In the genomic region with DNA sequence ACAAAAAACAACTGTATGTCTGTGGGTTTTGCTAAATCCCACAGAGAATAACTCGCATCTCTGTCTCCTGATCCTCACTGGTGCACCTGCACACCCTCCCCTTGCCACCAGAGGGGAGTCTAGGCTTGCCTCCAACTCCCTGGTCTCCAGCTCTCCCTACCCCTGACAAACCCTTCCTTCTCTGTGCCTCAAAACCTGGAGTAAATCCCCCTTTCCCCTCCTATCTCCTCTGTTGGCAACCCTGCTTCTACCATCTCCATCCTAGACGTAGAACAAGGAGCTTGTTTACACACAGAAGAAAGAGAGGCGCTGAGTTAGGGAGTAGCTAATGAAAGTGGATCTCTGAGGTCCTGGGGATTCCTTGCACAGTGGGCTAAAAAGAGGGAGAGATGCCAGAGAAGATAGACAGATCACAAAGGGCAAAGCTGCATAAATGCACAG, we compare ENCODE assay signal across 1 cellular context.
TF ChIP-seq lines count a peak whose summit lies in the region.

No MANE protein-coding gene starts in this region.

TF ChIP-seq in GM12878, 131 proteins besides CTCF, POLR2A, EP300 and RAD21:
- TF ChIP-seq, protein P1, sequence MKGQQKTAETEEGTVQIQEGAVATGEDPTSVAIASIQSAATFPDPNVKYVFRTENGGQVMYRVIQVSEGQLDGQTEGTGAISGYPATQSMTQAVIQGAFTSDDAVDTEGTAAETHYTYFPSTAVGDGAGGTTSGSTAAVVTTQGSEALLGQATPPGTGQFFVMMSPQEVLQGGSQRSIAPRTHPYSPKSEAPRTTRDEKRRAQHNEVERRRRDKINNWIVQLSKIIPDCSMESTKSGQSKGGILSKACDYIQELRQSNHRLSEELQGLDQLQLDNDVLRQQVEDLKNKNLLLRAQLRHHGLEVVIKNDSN (IDR thresholded peaks at IDR 0.05; ENCODE audit: borderline replicate concordance, extremely low read length, insufficient read depth, low read depth, low read length) = no peak
- TF ChIP-seq, protein P2, sequence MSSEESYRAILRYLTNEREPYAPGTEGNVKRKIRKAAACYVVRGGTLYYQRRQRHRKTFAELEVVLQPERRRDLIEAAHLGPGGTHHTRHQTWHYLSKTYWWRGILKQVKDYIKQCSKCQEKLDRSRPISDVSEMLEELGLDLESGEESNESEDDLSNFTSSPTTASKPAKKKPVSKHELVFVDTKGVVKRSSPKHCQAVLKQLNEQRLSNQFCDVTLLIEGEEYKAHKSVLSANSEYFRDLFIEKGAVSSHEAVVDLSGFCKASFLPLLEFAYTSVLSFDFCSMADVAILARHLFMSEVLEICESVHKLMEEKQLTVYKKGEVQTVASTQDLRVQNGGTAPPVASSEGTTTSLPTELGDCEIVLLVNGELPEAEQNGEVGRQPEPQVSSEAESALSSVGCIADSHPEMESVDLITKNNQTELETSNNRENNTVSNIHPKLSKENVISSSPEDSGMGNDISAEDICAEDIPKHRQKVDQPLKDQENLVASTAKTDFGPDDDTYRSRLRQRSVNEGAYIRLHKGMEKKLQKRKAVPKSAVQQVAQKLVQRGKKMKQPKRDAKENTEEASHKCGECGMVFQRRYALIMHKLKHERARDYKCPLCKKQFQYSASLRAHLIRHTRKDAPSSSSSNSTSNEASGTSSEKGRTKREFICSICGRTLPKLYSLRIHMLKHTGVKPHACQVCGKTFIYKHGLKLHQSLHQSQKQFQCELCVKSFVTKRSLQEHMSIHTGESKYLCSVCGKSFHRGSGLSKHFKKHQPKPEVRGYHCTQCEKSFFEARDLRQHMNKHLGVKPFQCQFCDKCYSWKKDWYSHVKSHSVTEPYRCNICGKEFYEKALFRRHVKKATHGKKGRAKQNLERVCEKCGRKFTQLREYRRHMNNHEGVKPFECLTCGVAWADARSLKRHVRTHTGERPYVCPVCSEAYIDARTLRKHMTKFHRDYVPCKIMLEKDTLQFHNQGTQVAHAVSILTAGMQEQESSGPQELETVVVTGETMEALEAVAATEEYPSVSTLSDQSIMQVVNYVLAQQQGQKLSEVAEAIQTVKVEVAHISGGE (CRISPR knock-in tag; IDR thresholded peaks at IDR 0.05) = no peak
- TF ChIP-seq HDGF (IDR thresholded peaks at IDR 0.05) (peak; percentile 81; the same call in 1 of the 2 replicates), BHLHE40 (IDR thresholded peaks at IDR 0.05; ENCODE audit: borderline replicate concordance in 1 of 2, low read depth in 2 of 2, low read length in 1 of 2) (no peak), ESRRA (IDR thresholded peaks at IDR 0.05; ENCODE audit: low read length) (no peak), RAD51 (IDR thresholded peaks at IDR 0.05) (no peak), HDAC2 (IDR thresholded peaks at IDR 0.05) (no peak), IKZF1 (conservative IDR thresholded peaks at IDR 0.05) (peak; percentile 32; the same call in 1 of the 2 replicates), ASH2L (IDR thresholded peaks at IDR 0.05; ENCODE audit: borderline replicate concordance, low read depth) (no peak), TCF12 (IDR thresholded peaks at IDR 0.05; ENCODE audit: low read depth, low read length) (0 out of 2 replicates have a peak, but pooled peaks have one; percentile 33), CHD1 (IDR thresholded peaks at IDR 0.05; ENCODE audit: low read depth, low read length) (no peak), SMC3 (IDR thresholded peaks at IDR 0.05; ENCODE audit: borderline replicate concordance, low read length) (peak; percentile 93), CREM (IDR thresholded peaks at IDR 0.05; ENCODE audit: low read depth) (no peak), BRCA1 (IDR thresholded peaks at IDR 0.05; ENCODE audit: low read depth, low read length) (no peak), GATAD2B (conservative IDR thresholded peaks at IDR 0.05; ENCODE audit: low read depth) (no peak), KLF5 (IDR thresholded peaks at IDR 0.05; ENCODE audit: partially characterized antibody) (no peak), NBN (IDR thresholded peaks at IDR 0.05) (peak; percentile 84), PML (IDR thresholded peaks at IDR 0.05; ENCODE audit: low read length) (no peak), EED (IDR thresholded peaks at IDR 0.05; ENCODE audit: low read depth) (no peak), YY1 (IDR thresholded peaks at IDR 0.05; ENCODE audit: low read depth, low read length) (0 out of 2 replicates have a peak, but pooled peaks have one; percentile 29), RUNX3 (IDR thresholded peaks at IDR 0.05; ENCODE audit: low read length) (0 out of 2 replicates have a peak, but pooled peaks have one; percentile 7), STAT1 (conservative IDR thresholded peaks at IDR 0.05) (no peak), ATF7 (IDR thresholded peaks at IDR 0.05; ENCODE audit: low read depth) (0 out of 2 replicates have a peak, but pooled peaks have one; percentile 14)
- TF ChIP-seq, protein P3, sequence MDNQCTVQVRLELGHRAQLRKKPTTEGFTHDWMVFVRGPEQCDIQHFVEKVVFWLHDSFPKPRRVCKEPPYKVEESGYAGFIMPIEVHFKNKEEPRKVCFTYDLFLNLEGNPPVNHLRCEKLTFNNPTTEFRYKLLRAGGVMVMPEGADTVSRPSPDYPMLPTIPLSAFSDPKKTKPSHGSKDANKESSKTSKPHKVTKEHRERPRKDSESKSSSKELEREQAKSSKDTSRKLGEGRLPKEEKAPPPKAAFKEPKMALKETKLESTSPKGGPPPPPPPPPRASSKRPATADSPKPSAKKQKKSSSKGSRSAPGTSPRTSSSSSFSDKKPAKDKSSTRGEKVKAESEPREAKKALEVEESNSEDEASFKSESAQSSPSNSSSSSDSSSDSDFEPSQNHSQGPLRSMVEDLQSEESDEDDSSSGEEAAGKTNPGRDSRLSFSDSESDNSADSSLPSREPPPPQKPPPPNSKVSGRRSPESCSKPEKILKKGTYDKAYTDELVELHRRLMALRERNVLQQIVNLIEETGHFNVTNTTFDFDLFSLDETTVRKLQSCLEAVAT (IDR thresholded peaks at IDR 0.05) = 0 out of 2 replicates have a peak, but pooled peaks have one; percentile 50
- TF ChIP-seq, protein P4, sequence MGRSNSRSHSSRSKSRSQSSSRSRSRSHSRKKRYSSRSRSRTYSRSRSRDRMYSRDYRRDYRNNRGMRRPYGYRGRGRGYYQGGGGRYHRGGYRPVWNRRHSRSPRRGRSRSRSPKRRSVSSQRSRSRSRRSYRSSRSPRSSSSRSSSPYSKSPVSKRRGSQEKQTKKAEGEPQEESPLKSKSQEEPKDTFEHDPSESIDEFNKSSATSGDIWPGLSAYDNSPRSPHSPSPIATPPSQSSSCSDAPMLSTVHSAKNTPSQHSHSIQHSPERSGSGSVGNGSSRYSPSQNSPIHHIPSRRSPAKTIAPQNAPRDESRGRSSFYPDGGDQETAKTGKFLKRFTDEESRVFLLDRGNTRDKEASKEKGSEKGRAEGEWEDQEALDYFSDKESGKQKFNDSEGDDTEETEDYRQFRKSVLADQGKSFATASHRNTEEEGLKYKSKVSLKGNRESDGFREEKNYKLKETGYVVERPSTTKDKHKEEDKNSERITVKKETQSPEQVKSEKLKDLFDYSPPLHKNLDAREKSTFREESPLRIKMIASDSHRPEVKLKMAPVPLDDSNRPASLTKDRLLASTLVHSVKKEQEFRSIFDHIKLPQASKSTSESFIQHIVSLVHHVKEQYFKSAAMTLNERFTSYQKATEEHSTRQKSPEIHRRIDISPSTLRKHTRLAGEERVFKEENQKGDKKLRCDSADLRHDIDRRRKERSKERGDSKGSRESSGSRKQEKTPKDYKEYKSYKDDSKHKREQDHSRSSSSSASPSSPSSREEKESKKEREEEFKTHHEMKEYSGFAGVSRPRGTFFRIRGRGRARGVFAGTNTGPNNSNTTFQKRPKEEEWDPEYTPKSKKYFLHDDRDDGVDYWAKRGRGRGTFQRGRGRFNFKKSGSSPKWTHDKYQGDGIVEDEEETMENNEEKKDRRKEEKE (IDR thresholded peaks at IDR 0.05) = no peak
- TF ChIP-seq, protein P5, sequence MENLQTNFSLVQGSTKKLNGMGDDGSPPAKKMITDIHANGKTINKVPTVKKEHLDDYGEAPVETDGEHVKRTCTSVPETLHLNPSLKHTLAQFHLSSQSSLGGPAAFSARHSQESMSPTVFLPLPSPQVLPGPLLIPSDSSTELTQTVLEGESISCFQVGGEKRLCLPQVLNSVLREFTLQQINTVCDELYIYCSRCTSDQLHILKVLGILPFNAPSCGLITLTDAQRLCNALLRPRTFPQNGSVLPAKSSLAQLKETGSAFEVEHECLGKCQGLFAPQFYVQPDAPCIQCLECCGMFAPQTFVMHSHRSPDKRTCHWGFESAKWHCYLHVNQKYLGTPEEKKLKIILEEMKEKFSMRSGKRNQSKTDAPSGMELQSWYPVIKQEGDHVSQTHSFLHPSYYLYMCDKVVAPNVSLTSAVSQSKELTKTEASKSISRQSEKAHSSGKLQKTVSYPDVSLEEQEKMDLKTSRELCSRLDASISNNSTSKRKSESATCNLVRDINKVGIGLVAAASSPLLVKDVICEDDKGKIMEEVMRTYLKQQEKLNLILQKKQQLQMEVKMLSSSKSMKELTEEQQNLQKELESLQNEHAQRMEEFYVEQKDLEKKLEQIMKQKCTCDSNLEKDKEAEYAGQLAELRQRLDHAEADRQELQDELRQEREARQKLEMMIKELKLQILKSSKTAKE (IDR thresholded peaks at IDR 0.05; ENCODE audit: low read depth, poor library complexity, severe bottlenecking) = peak; percentile 26
- TF ChIP-seq, protein P6, sequence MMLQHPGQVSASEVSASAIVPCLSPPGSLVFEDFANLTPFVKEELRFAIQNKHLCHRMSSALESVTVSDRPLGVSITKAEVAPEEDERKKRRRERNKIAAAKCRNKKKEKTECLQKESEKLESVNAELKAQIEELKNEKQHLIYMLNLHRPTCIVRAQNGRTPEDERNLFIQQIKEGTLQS (IDR thresholded peaks at IDR 0.05; ENCODE audit: borderline replicate concordance, extremely low read depth, low read depth, low read length) = no peak
- TF ChIP-seq, protein P7, sequence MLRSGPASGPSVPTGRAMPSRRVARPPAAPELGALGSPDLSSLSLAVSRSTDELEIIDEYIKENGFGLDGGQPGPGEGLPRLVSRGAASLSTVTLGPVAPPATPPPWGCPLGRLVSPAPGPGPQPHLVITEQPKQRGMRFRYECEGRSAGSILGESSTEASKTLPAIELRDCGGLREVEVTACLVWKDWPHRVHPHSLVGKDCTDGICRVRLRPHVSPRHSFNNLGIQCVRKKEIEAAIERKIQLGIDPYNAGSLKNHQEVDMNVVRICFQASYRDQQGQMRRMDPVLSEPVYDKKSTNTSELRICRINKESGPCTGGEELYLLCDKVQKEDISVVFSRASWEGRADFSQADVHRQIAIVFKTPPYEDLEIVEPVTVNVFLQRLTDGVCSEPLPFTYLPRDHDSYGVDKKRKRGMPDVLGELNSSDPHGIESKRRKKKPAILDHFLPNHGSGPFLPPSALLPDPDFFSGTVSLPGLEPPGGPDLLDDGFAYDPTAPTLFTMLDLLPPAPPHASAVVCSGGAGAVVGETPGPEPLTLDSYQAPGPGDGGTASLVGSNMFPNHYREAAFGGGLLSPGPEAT (IDR thresholded peaks at IDR 0.05; ENCODE audit: low read depth) = no peak
TF ChIP-seq in GM12878: peak in this region for 10.
